In the genomic region with DNA sequence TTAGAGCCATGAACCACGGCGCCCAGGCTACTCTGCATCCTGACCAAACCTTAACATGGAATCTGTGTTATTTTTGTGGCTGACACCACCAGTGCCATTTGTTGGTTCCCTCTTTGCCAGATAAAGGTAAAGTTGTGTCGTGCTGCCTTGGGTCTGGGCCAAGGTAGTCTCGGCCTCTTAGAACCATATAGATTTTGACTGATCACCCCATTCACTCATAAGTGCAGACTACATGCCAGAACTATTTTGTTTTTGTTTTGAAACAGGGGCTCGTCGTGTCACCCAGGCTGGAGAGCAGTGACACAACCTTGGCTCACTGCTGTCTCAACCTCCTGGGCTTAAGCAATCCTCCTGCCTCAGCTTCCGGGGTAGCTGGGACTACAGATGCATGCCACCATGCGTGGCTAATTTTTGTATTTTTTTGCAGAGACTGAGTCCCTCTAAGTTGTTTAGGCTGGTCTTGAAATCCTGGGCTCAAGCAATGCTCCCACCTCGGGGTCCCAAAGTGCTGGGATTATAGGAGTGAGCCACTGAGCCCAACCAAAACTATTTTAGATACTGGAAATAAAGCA, we compare ENCODE assay signal across 13 cellular contexts. TPM values are rescaled to one million over a fixed set of nuclear protein-coding genes. Genes with fewer than 3 reads are reported as not detected.
DNase-seq lines count a peak whose midpoint lies in the region; ATAC-seq and TF ChIP-seq lines count a peak whose summit lies in the region.
"Had no signal": no experiment of that assay in that cellular context is flagged by ENCODE, and none has a peak within 500 bp of the region (broad histone marks: within the 10 kb centered on the region; RNA-seq: fewer than 3 reads in every experiment).

No MANE protein-coding gene starts in this region.

- H3K9me3 ChIP-seq in spleen: no peaks in the 10 kb centered on the region
- H3K9me3 ChIP-seq: thyroid gland had no signal

- ATAC-seq in GM19463 (IDR thresholded peaks at IDR 0.05; ENCODE audit: unreplicated experiment): no peak
- ATAC-seq: T-helper 17 cell had no signal

- intact Hi-C loops in spleen (cut with DNase I; ENCODE audit: low total_unique reads): no loop called here

- 57 to 82% (median 71%) methylated on average over 9 of the region's 9 CpGs for WGBS in spleen, 5 donors

- H3K27me3 ChIP-seq in spleen (replicated peaks in 1 of 7): peaks cover 0 to 30% (median 0%) of the 10 kb centered on the region in 7 donors
- H3K27me3 ChIP-seq: thyroid gland had no signal

- peak overlapping the region in 6 of 8 donors; percentile 18 to 81 (median 76) for H3K27ac ChIP-seq in spleen
- H3K27ac ChIP-seq: thyroid gland had no signal

- H3K36me3 ChIP-seq in spleen: no peaks in the 10 kb centered on the region
- H3K36me3 ChIP-seq: thyroid gland had no signal

- DNase-seq in M059J (ENCODE audit: low read depth): peak; percentile 72
- peak; percentile 58 for DNase-seq in SKM-1 (lab: John Stamatoyannopoulos, UW; ENCODE audit: unreplicated experiment)
- DNase-seq in fibroblast of villous mesenchyme (ENCODE audit: low read depth): peak; percentile 65
- no peak for DNase-seq in spleen
- DNase-seq in activated effector memory CD4-positive, alpha-beta T cell treated with Interleukin-2 at 50 U/mL for 16 hours: no peak
- no peak for DNase-seq in OCI-M1 (lab: John Stamatoyannopoulos, UW)
- DNase-seq in NCI-H226: no peak
- DNase-seq: activated naive CD4-positive, alpha-beta T cell treated with anti-CD3 and anti-CD28 coated beads, Interleukin-2, amount 50 U/mL, for 16 hours; NCI-H1694 treated with DMSO at 0.1 percent for 48 hours; T-helper 17 cell; thyroid gland had no signal

- TF ChIP-seq CTCF in fibroblast of villous mesenchyme (IDR thresholded peaks at IDR 0.05; ENCODE audit: insufficient read depth, low read depth, low read length) (no peak), spleen (IDR thresholded peaks at IDR 0.05 in 8 of 11, conservative IDR thresholded peaks at IDR 0.05 in 3 of 11) (no peak)

- H3K4me3 ChIP-seq in fibroblast of villous mesenchyme (ENCODE audit: low read depth, low read length) (no peak overlapping the region), spleen (peak overlapping the region in 1 of 8 donors; percentile 35)
- H3K4me3 ChIP-seq: skin epidermis, thyroid gland had no signal

- H3K4me1 ChIP-seq in spleen: peaks cover 0 to 12% (median 0%) of the 10 kb centered on the region in 6 donors

- no peak for TF ChIP-seq POLR2A in spleen (IDR thresholded peaks at IDR 0.05)

RNA-seq across cellular contexts. Expression of a gene that starts 19.2 kb away (rescaled TPM):
- total RNA-seq in M059J (2014; rRNA removed; shearing (Covaris generic)): 1.5 and 1.9 TPM in 2 replicates
- total RNA-seq in fibroblast of villous mesenchyme (28.1 and 29.3 TPM in 2 replicates), spleen (10 to 100 TPM in 6 of 7 donors, 1 to 10 TPM in 1; 6.0 to 22.8 (median 13.5) TPM)
- polyA plus RNA-seq in spleen: 10 to 100 TPM in 1 of 3 donors, 1 to 10 TPM in 2; 6.1 to 13.4 (median 6.8) TPM

RNA-seq across cellular contexts. Expression of a gene that starts 20.8 kb away (rescaled TPM):
- 9.4 and 16.6 TPM in 2 replicates for total RNA-seq in M059J (2014; rRNA removed; shearing (Covaris generic))
- 1.6 and 6.5 TPM in 2 replicates for total RNA-seq in fibroblast of villous mesenchyme
- total RNA-seq in spleen: 1 to 10 TPM; 3.5 to 7.5 (median 5.0) TPM
- polyA plus RNA-seq in spleen: 1 to 10 TPM in 2 of 3 donors, under 1 TPM in 1; 0.97 to 1.1 (median 1.0) TPM

Comparison
In these comparisons a context has a peak if more than half of its experiments do, and no peak if none do; other contexts are left out.
1. DNase-seq: peak in M059J (single experiment), SKM-1 (single experiment) and fibroblast of villous mesenchyme (single experiment); none in spleen (single experiment), activated effector memory CD4-positive, alpha-beta T cell treated with Interleukin-2 at 50 U/mL for 16 hours (single experiment), OCI-M1 (single experiment) and NCI-H226 (single experiment).